ENCODE assay signal across 27 cellular contexts in the genomic region with DNA sequence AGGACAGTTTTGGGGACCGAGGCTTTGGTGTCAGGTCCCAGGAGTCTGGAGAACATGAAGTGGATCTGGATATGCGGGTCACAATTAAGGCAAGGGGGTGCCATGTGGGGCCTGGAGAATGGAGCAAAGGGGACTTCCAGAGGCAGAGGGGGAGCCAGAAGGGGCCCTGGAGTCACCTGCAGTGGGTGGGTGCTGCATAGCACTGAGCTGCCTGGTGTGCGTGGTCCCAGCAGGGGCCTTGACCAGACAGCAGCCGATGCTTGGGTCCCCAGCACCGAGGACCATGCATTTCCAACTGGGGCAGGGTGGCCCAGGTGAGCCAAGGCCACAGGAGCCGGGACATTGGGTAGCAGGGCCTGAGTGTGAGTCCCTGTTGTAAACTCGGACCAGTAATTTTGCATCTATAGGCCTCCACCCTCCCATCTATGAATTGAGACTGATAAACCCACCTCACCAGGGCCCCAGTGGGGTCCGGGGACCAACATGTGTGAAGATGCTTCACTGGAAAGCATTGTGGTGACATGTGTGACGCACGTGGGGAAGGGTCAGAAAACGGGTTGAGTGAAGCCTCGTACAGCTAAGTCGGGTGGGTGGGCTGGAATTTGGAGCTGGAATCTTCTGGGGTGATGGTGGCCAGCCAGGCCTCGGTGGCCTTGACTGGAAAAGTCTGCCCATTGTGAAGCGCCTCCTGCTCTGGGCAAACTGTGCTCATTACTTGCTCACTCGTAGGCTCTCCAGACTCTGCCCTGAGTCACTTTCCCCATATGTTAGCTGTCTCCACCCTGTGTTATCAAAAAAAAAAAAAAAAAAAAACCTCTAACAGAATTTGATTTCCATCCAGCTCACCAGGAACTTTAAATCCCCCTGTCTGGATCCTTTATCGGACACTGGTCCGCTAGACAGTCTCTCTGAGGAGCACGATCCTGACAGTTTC.
DNase-seq lines count a peak whose midpoint lies in the region; ATAC-seq, FAIRE-seq and TF ChIP-seq lines count a peak whose summit lies in the region.
"Had no signal": no experiment of that assay in that cellular context is flagged by ENCODE, and none has a peak within 500 bp of the region (broad histone marks: within the 10 kb centered on the region; RNA-seq: fewer than 3 reads in every experiment).

No MANE protein-coding gene starts in this region.

- H3K4me1 ChIP-seq in BLaER1 (peaks cover 33% of the 10 kb centered on the region), kidney (ENCODE audit: control insufficient read depth in 1 of 2, insufficient read depth in 1 of 2, low read depth in 1 of 2, low read length in 2 of 2) (no peaks in the 10 kb centered on the region)
- no peaks in the 10 kb centered on the region for H3K4me1 ChIP-seq in effector memory CD4-positive, alpha-beta T cell (ENCODE audit: control insufficient read depth, insufficient read depth, low read length, poor library complexity, severe bottlenecking)

- H3K27ac Mint-ChIP-seq in chondrocyte (ENCODE audit: unreplicated experiment), result no peak overlapping the region
- H3K27ac Mint-ChIP-seq: CD8-positive, alpha-beta memory T cell had no signal

- no peak for ATAC-seq in HG02885 (IDR thresholded peaks at IDR 0.05; ENCODE audit: poor library complexity, unreplicated experiment)

- peaks cover 20% of the 10 kb centered on the region for H3K9me3 ChIP-seq in BLaER1
- peaks cover 0 to 10% of the 10 kb centered on the region in 2 donors for H3K9me3 ChIP-seq in kidney (ENCODE audit: control insufficient read depth in 1 of 2, low read length in 2 of 2)
- H3K9me3 ChIP-seq in effector memory CD4-positive, alpha-beta T cell (ENCODE audit: control insufficient read depth, low read length), result peaks cover under 1% of the 10 kb centered on the region

- no peaks in the 10 kb centered on the region for H4K20me1 ChIP-seq in BLaER1

- H3K4me3 ChIP-seq in BLaER1 (no peak overlapping the region), kidney (ENCODE audit: low read length in 2 of 2) (no peak overlapping the region)
- H3K4me3 ChIP-seq in effector memory CD4-positive, alpha-beta T cell (ENCODE audit: insufficient read depth, low read depth, low read length, poor library complexity, severe bottlenecking), result no peak overlapping the region
- H3K4me3 ChIP-seq: SK-N-MC had no signal

- peak; percentile 32 for DNase-seq in ELR (ENCODE audit: low read depth)
- DNase-seq in chondrocyte (ENCODE audit: low spot score), result peak; percentile 51
- peak; percentile 37 for DNase-seq in kidney
- no peak for DNase-seq in dermis blood vessel endothelial cell
- no peak for DNase-seq in amygdala (lab: John Stamatoyannopoulos, UW)
- no peak for DNase-seq in effector memory CD4-positive, alpha-beta T cell
- DNase-seq: ACHN; C1 segment of cervical spinal cord; Calu3; CD8-positive, alpha-beta memory T cell; DMS153; GOT3; HCEC 1CT; Karpas-422; NCI-H1417 treated with DMSO at 0.1 percent for 48 hours; NCI-H187; NCI-H2107; NCI-H2227 treated with DMSO at 0.1 percent for 48 hours; NCI-H510A; NCI-H748 treated with DMSO at 0.1 percent for 48 hours; SHP77 treated with DMSO at 0.1 percent for 48 hours had no signal

- no peaks in the 10 kb centered on the region for H3K36me3 ChIP-seq in BLaER1
- no peaks in the 10 kb centered on the region for H3K36me3 ChIP-seq in kidney (ENCODE audit: control insufficient read depth in 1 of 2, insufficient read depth in 2 of 2, low read length in 2 of 2)
- no peaks in the 10 kb centered on the region for H3K36me3 ChIP-seq in effector memory CD4-positive, alpha-beta T cell (ENCODE audit: control insufficient read depth, insufficient read depth, low read length)

- H3K27me3 ChIP-seq in BLaER1, result no peaks in the 10 kb centered on the region
- no peaks in the 10 kb centered on the region for H3K27me3 ChIP-seq in effector memory CD4-positive, alpha-beta T cell (replicated peaks; ENCODE audit: control insufficient read depth, insufficient read depth, low read length, poor library complexity, severe bottlenecking)

- FAIRE-seq in kidney (lab: Jason Lieb, UNC), result no peak
- FAIRE-seq: G401.6, GM12892 had no signal

- no peak overlapping the region for H3K9ac ChIP-seq in BLaER1
- no peak overlapping the region for H3K9ac ChIP-seq in kidney (ENCODE audit: low read length in 2 of 2)

- no peaks in the 10 kb centered on the region for H3K27me3 Mint-ChIP-seq in chondrocyte (ENCODE audit: low read depth)

- H3K9me3 Mint-ChIP-seq in chondrocyte (ENCODE audit: low read depth), result no peaks in the 10 kb centered on the region

- TF ChIP-seq CTCF in chondrocyte (IDR thresholded peaks at IDR 0.05) (no peak), kidney (IDR thresholded peaks at IDR 0.05; ENCODE audit: borderline replicate concordance, extremely low read depth, insufficient read depth) (no peak)

- H3K36me3 Mint-ChIP-seq in chondrocyte (ENCODE audit: low read depth), result no peaks in the 10 kb centered on the region
- H3K36me3 Mint-ChIP-seq: CD8-positive, alpha-beta memory T cell had no signal

- H3K4me3 Mint-ChIP-seq in chondrocyte (ENCODE audit: unreplicated experiment), result no peak overlapping the region
- H3K4me3 Mint-ChIP-seq: CD8-positive, alpha-beta memory T cell had no signal

- H3K4me2 ChIP-seq in BLaER1, result no peak overlapping the region

- H3K27ac ChIP-seq in BLaER1, result peak overlapping the region; percentile 68
- no peak overlapping the region for H3K27ac ChIP-seq in kidney (ENCODE audit: low read depth in 2 of 2, low read length in 2 of 2)
- H3K27ac ChIP-seq in effector memory CD4-positive, alpha-beta T cell (ENCODE audit: insufficient read depth, low read length, poor library complexity, severe bottlenecking), result no peak overlapping the region
- H3K27ac ChIP-seq: RWPE1, SK-N-MC had no signal

- intact Hi-C loops in kidney (cut with DNase I), result no loop called here

- peaks cover 17% of the 10 kb centered on the region for H3K4me1 Mint-ChIP-seq in chondrocyte (ENCODE audit: low read depth)
- H3K4me1 Mint-ChIP-seq: CD8-positive, alpha-beta memory T cell had no signal

Comparison
In these comparisons a context has a peak if more than half of its experiments do, and no peak if none do; other contexts are left out.
1. DNase-seq: peak in ELR (single experiment), chondrocyte (single experiment) and kidney (single experiment); none in dermis blood vessel endothelial cell (single experiment), amygdala (0 of 56) and effector memory CD4-positive, alpha-beta T cell (0 of 3).